Comparison of ENCODE assay signal across 19 cellular contexts in the genomic region with DNA sequence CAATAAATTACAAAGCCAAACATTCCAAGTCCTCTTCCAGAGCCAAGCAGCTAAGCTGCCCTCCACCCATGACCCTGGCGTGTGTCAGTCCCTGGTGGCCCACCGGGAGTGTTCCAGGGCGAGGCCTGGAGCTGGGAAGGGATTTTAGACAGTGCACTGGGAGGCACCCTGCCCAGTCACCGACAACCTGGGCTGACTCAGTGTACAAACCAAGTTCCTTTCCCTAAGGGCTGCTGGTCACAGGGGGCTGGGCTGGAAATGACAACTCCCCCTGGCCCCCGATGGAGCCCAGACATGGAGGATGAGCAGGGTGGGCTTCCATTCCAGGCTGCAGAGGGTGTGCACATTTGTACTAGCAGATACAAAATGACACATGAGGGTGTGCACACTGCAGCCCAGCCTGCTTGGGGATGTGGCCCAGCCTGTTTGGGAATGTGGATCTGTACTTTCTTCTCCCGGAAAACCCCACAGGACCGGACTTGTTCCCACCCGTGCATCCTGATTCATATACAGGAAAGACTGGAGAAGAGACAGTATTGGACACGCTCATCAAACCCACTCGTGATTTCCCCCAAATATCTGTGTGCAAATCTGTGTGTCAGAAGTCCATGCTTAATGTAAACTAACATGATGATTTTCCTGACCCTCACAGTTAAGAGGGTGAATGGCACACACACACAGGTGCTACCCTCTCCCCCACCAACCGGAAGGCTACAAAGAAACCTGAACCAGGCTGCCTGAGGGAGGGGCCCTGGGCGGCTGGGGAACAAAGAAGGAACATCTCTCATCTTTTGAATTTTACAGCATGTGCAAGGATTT. TPM values are rescaled to one million over a fixed set of nuclear protein-coding genes. Genes with fewer than 3 reads are reported as not detected.
DNase-seq lines count a peak whose midpoint lies in the region; ATAC-seq, FAIRE-seq and TF ChIP-seq lines count a peak whose summit lies in the region.
"Had no signal": no experiment of that assay in that cellular context is flagged by ENCODE, and none has a peak within 500 bp of the region (broad histone marks: within the 10 kb centered on the region; RNA-seq: fewer than 3 reads in every experiment).

No MANE protein-coding gene starts in this region.

- H3K9me2 ChIP-seq in GM23248 (ENCODE audit: insufficient read depth) (no peaks in the 10 kb centered on the region), MM.1S (replicated peaks; ENCODE audit: insufficient read depth, low read length) (no peaks in the 10 kb centered on the region)

- DNase-seq in GM23248 (peak; percentile 28), bronchial epithelial cell (ENCODE audit: low read depth) (peak; percentile 86), left cardiac atrium (no peak), psoas muscle (peak; percentile 40 to 72), small intestine (no peak), MM.1S (no peak)
- DNase-seq: activated B cell treated with CpG ODN at 0.5 μM for 24 hours; activated CD4-positive, alpha-beta T cell treated with anti-CD3 and anti-CD28 coated beads, Interleukin-2, amount 50 U/mL, for 4 hours; dermis blood vessel endothelial cell; MG63; naive thymus-derived CD8-positive, alpha-beta T cell; NCI-H69; right lobe of liver; T-helper 9 cell had no signal

- H3K27me3 ChIP-seq in GM23248 (replicated peaks; ENCODE audit: insufficient read depth), result no peaks in the 10 kb centered on the region
- H3K27me3 ChIP-seq in bronchial epithelial cell (ENCODE audit: control insufficient read depth, insufficient read depth, low read length), result no peaks in the 10 kb centered on the region
- no peaks in the 10 kb centered on the region for H3K27me3 ChIP-seq in psoas muscle (ENCODE audit: insufficient read depth in 3 of 3, low read length in 2 of 3)
- no peaks in the 10 kb centered on the region for H3K27me3 ChIP-seq in small intestine (ENCODE audit: control insufficient read depth in 2 of 2, insufficient read depth in 2 of 2, low read length in 2 of 2)
- H3K27me3 ChIP-seq in MM.1S (replicated peaks; ENCODE audit: insufficient read depth, low read length), result no peaks in the 10 kb centered on the region
- H3K27me3 ChIP-seq: breast epithelium, MG63, right lobe of liver had no signal

- TF ChIP-seq CTCF in bronchial epithelial cell (IDR thresholded peaks at IDR 0.05; ENCODE audit: insufficient read depth, low read length, severe bottlenecking), result no peak
- TF ChIP-seq CTCF in psoas muscle (IDR thresholded peaks at IDR 0.05), result no peak
- no peak for TF ChIP-seq CTCF in MM.1S (IDR thresholded peaks at IDR 0.05; ENCODE audit: low read length)

- H3K4me1 ChIP-seq in GM23248 (ENCODE audit: insufficient read depth), result no peaks in the 10 kb centered on the region
- H3K4me1 ChIP-seq in psoas muscle, result no peaks in the 10 kb centered on the region
- no peaks in the 10 kb centered on the region for H3K4me1 ChIP-seq in small intestine (ENCODE audit: control insufficient read depth in 2 of 2, insufficient read depth in 1 of 2, low read depth in 1 of 2, low read length in 1 of 2)
- H3K4me1 ChIP-seq in MM.1S (ENCODE audit: low read length), result no peaks in the 10 kb centered on the region
- H3K4me1 ChIP-seq: breast epithelium, right lobe of liver had no signal

- H3K27ac ChIP-seq in GM23248 (no peak overlapping the region), psoas muscle (no peak overlapping the region), small intestine (ENCODE audit: low read depth in 1 of 2, low read length in 1 of 2) (no peak overlapping the region), MM.1S (ENCODE audit: low read length) (no peak overlapping the region)
- H3K27ac ChIP-seq: breast epithelium, right lobe of liver had no signal

- H3K9ac ChIP-seq in GM23248 (no peak overlapping the region), MM.1S (ENCODE audit: low read length) (no peak overlapping the region)

- ATAC-seq in left cardiac atrium, result peak; percentile 65 to 82
- ATAC-seq in psoas muscle, result peak in 1 of 4 donors; percentile 45
- ATAC-seq in GM19397 (IDR thresholded peaks at IDR 0.05; ENCODE audit: unreplicated experiment), result no peak
- no peak for ATAC-seq in HG03521 (IDR thresholded peaks at IDR 0.05; ENCODE audit: unreplicated experiment)
- ATAC-seq: naive thymus-derived CD8-positive, alpha-beta T cell; right lobe of liver had no signal

- 49 to 50% methylated on average over 12 of the region's 12 CpGs for WGBS in GM23248 (ENCODE audit: low coverage in 1 of 2, low lambda C conversion rate in 2 of 2, missing lambda C conversion rate in 2 of 2), 2 experiments
- WGBS in psoas muscle, 3 donors, result 76 to 85% (median 79%) methylated on average over 12 of the region's 12 CpGs
- WGBS in small intestine, 3 donors, result 82 to 90% (median 89%) methylated on average over 12 of the region's 12 CpGs

- H3K36me3 ChIP-seq in GM23248 (ENCODE audit: low read depth), result peaks cover 22% of the 10 kb centered on the region
- peaks cover 27% of the 10 kb centered on the region for H3K36me3 ChIP-seq in bronchial epithelial cell (ENCODE audit: control insufficient read depth, insufficient read depth, low read length)
- H3K36me3 ChIP-seq in psoas muscle (ENCODE audit: insufficient read depth in 1 of 2, low read depth in 1 of 2), result peaks cover 13 to 79% of the 10 kb centered on the region in 2 donors
- peaks cover 7 to 19% of the 10 kb centered on the region in 2 donors for H3K36me3 ChIP-seq in small intestine (ENCODE audit: control insufficient read depth in 2 of 2, insufficient read depth in 2 of 2, low read length in 2 of 2)
- H3K36me3 ChIP-seq in MM.1S (replicated peaks; ENCODE audit: insufficient read depth, low read length), result peaks cover 8% of the 10 kb centered on the region; the same call in 1 of the 2 replicates

- H3K4me3 ChIP-seq in GM23248 (no peak overlapping the region), bronchial epithelial cell (ENCODE audit: low read depth, low read length) (no peak overlapping the region), psoas muscle (no peak overlapping the region), small intestine (ENCODE audit: low read depth in 1 of 2, low read length in 2 of 2) (no peak overlapping the region), MM.1S (ENCODE audit: low read length) (no peak overlapping the region)
- H3K4me3 ChIP-seq: breast epithelium, MG63, right lobe of liver had no signal

- H2AFZ ChIP-seq in GM23248 (no peak overlapping the region), MM.1S (ENCODE audit: low read length) (no peak overlapping the region)

- H4K20me1 ChIP-seq in GM23248 (ENCODE audit: insufficient read depth) (no peaks in the 10 kb centered on the region), MM.1S (ENCODE audit: insufficient read depth, low read length) (no peaks in the 10 kb centered on the region)

- H3K79me2 ChIP-seq in GM23248 (ENCODE audit: insufficient read depth) (no peaks in the 10 kb centered on the region), MM.1S (ENCODE audit: low read length) (no peaks in the 10 kb centered on the region)

- in situ Hi-C loops in GM23248 (cut with MboI), result no loop called here

- FAIRE-seq in bronchial epithelial cell (lab: Jason Lieb, UNC) (peak; percentile 87), small intestine (lab: Jason Lieb, UNC) (no peak)
- FAIRE-seq: endothelial cell of umbilical vein, H54 had no signal

- H3F3A ChIP-seq in GM23248 (ENCODE audit: insufficient read depth) (0 out of 2 replicates have a peak, but pooled peaks cover 5% of the 10 kb centered on the region), MM.1S (ENCODE audit: insufficient read depth, low read length) (no peaks in the 10 kb centered on the region)

- H3K9me3 ChIP-seq in GM23248 (ENCODE audit: low read depth) (no peaks in the 10 kb centered on the region), psoas muscle (peaks cover 14% of the 10 kb centered on the region), small intestine (ENCODE audit: control insufficient read depth, low read depth) (peaks cover 1% of the 10 kb centered on the region), MM.1S (replicated peaks; ENCODE audit: insufficient read depth, low read length) (no peaks in the 10 kb centered on the region)

- intact Hi-C loops in left cardiac atrium (cut with DNase I), result no loop called here
- intact Hi-C loops in psoas muscle (cut with DNase I), result no loop called here

- H3K4me2 ChIP-seq in GM23248 (ENCODE audit: unreplicated experiment), result no peak overlapping the region
- no peak overlapping the region for H3K4me2 ChIP-seq in MM.1S (ENCODE audit: low read depth, low read length)

RNA-seq across cellular contexts. Expression of gene NDUFA10, which starts 58.9 kb away (rescaled TPM):
- 154 and 207 TPM in 2 replicates for total RNA-seq in GM23248 (2014; rRNA removed; shearing (Covaris generic))
- polyA plus RNA-seq in GM23248 (2016; fragmentation: Nextera tagmentation; extraction: Ambion mirVana), result 136 and 148 TPM in 2 replicates
- 162 and 166 TPM in 2 replicates for total RNA-seq in bronchial epithelial cell
- 100 to 1,000 TPM; 242 to 257 TPM for total RNA-seq in left cardiac atrium
- 100 to 1,000 TPM; 132 to 183 (median 163) TPM for total RNA-seq in psoas muscle
- 100 to 1,000 TPM in 2 of 3 donors, 10 to 100 TPM in 1; 84.2 to 135 (median 113) TPM for polyA plus RNA-seq in psoas muscle
- 100 to 1,000 TPM; 129 to 145 (median 132) TPM for polyA plus RNA-seq in small intestine

Comparison
In these comparisons a context has a peak if more than half of its experiments do, and no peak if none do; other contexts are left out.
1. DNase-seq: peak in GM23248 (single experiment), bronchial epithelial cell (single experiment) and psoas muscle (2 of 2); none in left cardiac atrium (single experiment), small intestine (single experiment) and MM.1S (single experiment).
2. ATAC-seq: peak in left cardiac atrium (2 of 2); none in GM19397 (single experiment) and HG03521 (single experiment).